In the genomic region with DNA sequence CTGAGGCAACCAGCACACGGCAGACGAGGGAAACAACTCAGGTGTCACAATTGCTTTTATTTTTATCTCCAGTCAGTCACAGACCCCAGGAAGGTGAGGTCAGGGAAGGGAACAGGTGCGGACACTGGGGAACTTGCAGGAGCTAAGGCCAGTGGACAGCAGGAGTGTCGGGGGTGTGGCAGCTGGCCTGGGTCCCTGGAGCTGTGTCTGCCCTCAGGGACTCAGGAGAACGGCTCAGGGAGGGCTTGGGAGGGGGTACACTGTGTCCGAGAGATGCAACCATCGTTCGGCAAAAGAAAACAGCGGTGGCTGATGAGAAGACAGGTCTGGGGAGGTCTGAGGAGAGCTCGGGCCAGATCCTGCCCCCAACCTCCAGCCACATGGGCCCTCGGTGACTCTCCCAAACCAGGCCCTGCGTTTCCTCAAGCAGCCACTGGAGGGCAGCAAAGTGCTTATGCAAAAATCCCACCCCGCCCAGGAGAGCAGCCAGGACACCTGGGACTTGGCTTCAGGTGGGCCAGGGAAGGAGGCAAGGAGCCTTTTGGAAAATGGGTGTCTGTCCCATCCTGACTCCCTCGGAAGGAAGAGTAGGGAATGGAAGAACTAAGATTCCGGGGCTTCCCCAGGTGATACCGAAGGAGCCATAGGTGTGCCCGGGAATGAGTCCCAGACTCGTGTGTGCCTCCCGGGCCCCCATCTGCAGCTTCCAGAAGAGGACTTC, we compare ENCODE assay signal across 8 cellular contexts. TPM values are rescaled to one million over a fixed set of nuclear protein-coding genes. Genes with fewer than 3 reads are reported as not detected.
DNase-seq lines count a peak whose midpoint lies in the region; ATAC-seq and TF ChIP-seq lines count a peak whose summit lies in the region.

No MANE protein-coding gene starts in this region.

- H3K4me3 ChIP-seq in AG10803 (ENCODE audit: low read length) (no peak overlapping the region), endodermal cell (ENCODE audit: low read length) (no peak overlapping the region)

- H3K9ac ChIP-seq in endodermal cell (ENCODE audit: extremely low read depth, low read length, poor library complexity, severe bottlenecking) = no peak overlapping the region

- H3K36me3 Mint-ChIP-seq in endodermal cell (ENCODE audit: low read depth) = no peaks in the 10 kb centered on the region

- H3K36me3 ChIP-seq in endodermal cell (ENCODE audit: control insufficient read depth, insufficient read depth, low read length) = no peaks in the 10 kb centered on the region

- H3K27ac ChIP-seq in endodermal cell (ENCODE audit: low read depth, low read length) = no peak overlapping the region

- TF ChIP-seq CTCF in AG10803 (conservative IDR thresholded peaks at IDR 0.05; ENCODE audit: low read length) (peak; percentile 94), endodermal cell (conservative IDR thresholded peaks at IDR 0.05) (peak; percentile 95)

- H3K9me3 ChIP-seq in endodermal cell (ENCODE audit: control insufficient read depth, low read length) = no peaks in the 10 kb centered on the region

- WGBS in endodermal cell (ENCODE audit: insufficient coverage in 1 of 2, insufficient read length in 1 of 2), 2 experiments = 51 to 55% methylated on average over 6 to 19 of the region's 19 CpGs

- no peaks in the 10 kb centered on the region for H3K9me3 Mint-ChIP-seq in endodermal cell

- no peaks in the 10 kb centered on the region for H3K4me1 ChIP-seq in endodermal cell (ENCODE audit: control insufficient read depth, insufficient read depth, low read length)

- H3K27me3 ChIP-seq in endodermal cell (ENCODE audit: control insufficient read depth, insufficient read depth, low read length, poor library complexity, severe bottlenecking) = no peaks in the 10 kb centered on the region

- no peak overlapping the region for H3K27ac Mint-ChIP-seq in endodermal cell

- peaks cover 34% of the 10 kb centered on the region for H3K27me3 Mint-ChIP-seq in endodermal cell (ENCODE audit: insufficient read depth)

- no peak overlapping the region for H3K4me3 Mint-ChIP-seq in endodermal cell

- peaks cover 5% of the 10 kb centered on the region for H3K4me1 Mint-ChIP-seq in endodermal cell

- DNase-seq in AG10803 (ENCODE audit: low read depth) (peak; percentile 40), GM19240 (ENCODE audit: insufficient read length, low spot score) (peak; percentile 91), NCI-H748 (lab: John Stamatoyannopoulos, UW; ENCODE audit: unreplicated experiment) (peak; percentile 61), endodermal cell (peak; percentile 98), middle frontal gyrus (ENCODE audit: extremely low spot score, low spot score) (peak; percentile 42)
- peak; percentile 49 to 50 for DNase-seq in activated CD8-positive, alpha-beta memory T cell treated with anti-CD3 and anti-CD28 coated beads for 4 hours (ENCODE audit: low read depth in 2 of 2)
- DNase-seq in stimulated activated CD8-positive, alpha-beta memory T cell treated with anti-CD3 and anti-CD28 coated beads, Interleukin-4, amount 100 ng/mL, for 48 hours = peak; percentile 89

- no peak for ATAC-seq in GM21526 (IDR thresholded peaks at IDR 0.05; ENCODE audit: low FRiP score, unreplicated experiment)

RNA-seq across cellular contexts. Expression of a gene that starts 24.1 kb away (rescaled TPM):
- total RNA-seq in endodermal cell = 1 to 10 TPM; 2.8 to 3.8 TPM
- 4.8 TPM for polyA plus RNA-seq in endodermal cell (2013, experiment 1 of 2)
- polyA plus RNA-seq in endodermal cell (2013, experiment 2 of 2) = 5.1 TPM

RNA-seq across cellular contexts. Expression of a gene that starts 36.7 kb away (rescaled TPM):
- total RNA-seq in endodermal cell = not detected
- polyA plus RNA-seq in endodermal cell (2013, experiment 1 of 2) = 4.4 TPM
- 3.2 TPM for polyA plus RNA-seq in endodermal cell (2013, experiment 2 of 2)

RNA-seq across cellular contexts. Expression of a gene that starts 38.8 kb away (rescaled TPM):
- total RNA-seq in endodermal cell = 10 to 100 TPM; 21.2 to 24.1 TPM
- 28.0 TPM for polyA plus RNA-seq in endodermal cell (2013, experiment 1 of 2)
- 25.4 TPM for polyA plus RNA-seq in endodermal cell (2013, experiment 2 of 2)

Comparison
In these comparisons a context has a peak if more than half of its experiments do, and no peak if none do; other contexts are left out.
1. DNase-seq: peak in every context shown above with its lines; median percentile 98 in endodermal cell; 91 in GM19240; 89 in stimulated activated CD8-positive, alpha-beta memory T cell treated with anti-CD3 and anti-CD28 coated beads, Interleukin-4, amount 100 ng/mL, for 48 hours; 61 in NCI-H748; 50 in activated CD8-positive, alpha-beta memory T cell treated with anti-CD3 and anti-CD28 coated beads for 4 hours; 42 in middle frontal gyrus; 40 in AG10803.